ENCODE assay signal across 8 cellular contexts in genomic region chr9:78295731-78296130, GRCh38. TPM values are rescaled to one million over a fixed set of nuclear protein-coding genes. Genes with fewer than 3 reads are reported as not detected.
DNase-seq lines count a peak whose midpoint lies in the region; ATAC-seq, FAIRE-seq and TF ChIP-seq lines count a peak whose summit lies in the region.

No MANE protein-coding gene starts in this region.

- H3K9me3 Mint-ChIP-seq in activated T-cell treated with anti-CD3 and anti-CD28 coated beads, Interleukin-2, amount 50 U/mL, for 24 hours: no peaks in the 10 kb centered on the region

- 54 to 67% (median 64%) methylated on average over 6 of the region's 6 CpGs for WGBS in adrenal gland, 4 donors
- WGBS in thyroid gland, 2 donors: 49 to 51% methylated on average over 6 of the region's 6 CpGs

- peak overlapping the region; percentile 96 for H3K4me2 ChIP-seq in keratinocyte (ENCODE audit: control insufficient read depth, extremely low read depth, insufficient read depth, low read depth, low read length)

- dilution Hi-C loops in keratinocyte (cut with MboI; ENCODE audit: extremely low pct_ligation_motif_present, low sequenced_read_pairs): no loop called here

- no peaks in the 10 kb centered on the region for H3K36me3 ChIP-seq in adrenal gland (replicated peaks in 1 of 2)
- peaks cover 0 to 10% of the 10 kb centered on the region in 2 experiments for H3K36me3 ChIP-seq in keratinocyte (ENCODE audit: control insufficient read depth in 2 of 2, extremely low read depth in 1 of 2, insufficient read depth in 2 of 2, low read length in 2 of 2)
- H3K36me3 ChIP-seq in thyroid gland: no peaks in the 10 kb centered on the region

- H3K27ac ChIP-seq in adrenal gland (peak overlapping the region; percentile 77 to 89 (median 85)), keratinocyte (ENCODE audit: control insufficient read depth, insufficient read depth, low read length) (no peak overlapping the region), thyroid gland (peak overlapping the region; percentile 60 to 76 (median 76))

- TF ChIP-seq POLR2A in adrenal gland (IDR thresholded peaks at IDR 0.05): no peak
- no peak for TF ChIP-seq POLR2A in thyroid gland (IDR thresholded peaks at IDR 0.05)

- H3K27me3 ChIP-seq in adrenal gland (no peaks in the 10 kb centered on the region), keratinocyte (ENCODE audit: control insufficient read depth, extremely low read depth, insufficient read depth, low read length) (no peaks in the 10 kb centered on the region), thyroid gland (no peaks in the 10 kb centered on the region)

- peaks cover 35% of the 10 kb centered on the region for H3K36me3 Mint-ChIP-seq in activated T-cell treated with anti-CD3 and anti-CD28 coated beads, Interleukin-2, amount 50 U/mL, for 24 hours (ENCODE audit: low read depth)

- intact Hi-C loops in adrenal gland (cut with DNase I): no loop called here
- intact Hi-C loops in thyroid gland (cut with DNase I): no loop called here

- no peaks in the 10 kb centered on the region for H3K27me3 Mint-ChIP-seq in activated T-cell treated with anti-CD3 and anti-CD28 coated beads, Interleukin-2, amount 50 U/mL, for 24 hours

- no peak for TF ChIP-seq CTCF in adrenal gland (IDR thresholded peaks at IDR 0.05)
- no peak for TF ChIP-seq CTCF in keratinocyte (optimal IDR thresholded peaks at IDR 0.05 in 1 of 3, IDR thresholded peaks at IDR 0.05 in 1 of 3, conservative IDR thresholded peaks at IDR 0.05 in 1 of 3; ENCODE audit: extremely low read depth in 1 of 3, insufficient read depth in 2 of 3, low read length in 3 of 3)
- no peak for TF ChIP-seq CTCF in thyroid gland (IDR thresholded peaks at IDR 0.05)

- H3K4me3 ChIP-seq in adrenal gland: peak overlapping the region in 1 of 4 donors; percentile 62
- peak overlapping the region in 1 of 3 experiments; percentile 77 for H3K4me3 ChIP-seq in keratinocyte (ENCODE audit: control insufficient read depth in 2 of 3, extremely low read depth in 1 of 3, insufficient read depth in 2 of 3, low read depth in 1 of 3, low read length in 3 of 3)
- H3K4me3 ChIP-seq in thyroid gland (replicated peaks in 1 of 3): no peak overlapping the region

- peak overlapping the region; percentile 92 for H3K4me3 Mint-ChIP-seq in activated T-cell treated with anti-CD3 and anti-CD28 coated beads, Interleukin-2, amount 50 U/mL, for 24 hours

- peaks cover 39% of the 10 kb centered on the region for H3K4me1 Mint-ChIP-seq in activated T-cell treated with anti-CD3 and anti-CD28 coated beads, Interleukin-2, amount 50 U/mL, for 24 hours (ENCODE audit: low read depth)

- FAIRE-seq in keratinocyte (lab: Jason Lieb, UNC): no peak

- H2AFZ ChIP-seq in keratinocyte (ENCODE audit: control insufficient read depth, low read length): peak overlapping the region; percentile 90

- peak overlapping the region; percentile 98 for H3K27ac Mint-ChIP-seq in activated T-cell treated with anti-CD3 and anti-CD28 coated beads, Interleukin-2, amount 50 U/mL, for 24 hours

- peaks cover 16% of the 10 kb centered on the region for H3K79me2 ChIP-seq in keratinocyte (ENCODE audit: control insufficient read depth, insufficient read depth, low read length)

- peak overlapping the region; percentile 87 for H3K9ac ChIP-seq in keratinocyte (ENCODE audit: control insufficient read depth, extremely low read depth, insufficient read depth, low read length)

- H3K9me3 ChIP-seq in adrenal gland (replicated peaks in 1 of 3): no peaks in the 10 kb centered on the region
- no peaks in the 10 kb centered on the region for H3K9me3 ChIP-seq in keratinocyte (ENCODE audit: control insufficient read depth, low read depth, low read length)
- H3K9me3 ChIP-seq in thyroid gland: no peaks in the 10 kb centered on the region

- no peak for DNase-seq in activated T-cell treated with anti-CD3 and anti-CD28 coated beads, Interleukin-2, amount 50 U/mL, for 24 hours
- DNase-seq in activated T-cell treated with anti-CD3 and anti-CD28 coated beads for 4 hours (no peak), adrenal gland (peak in 1 of 7 donors; percentile 33), keratinocyte (ENCODE audit: low read depth, low spot score) (no peak), thyroid gland (no peak), activated gamma-delta T cell (lab: John Stamatoyannopoulos, UW) (no peak)

- ATAC-seq in GM18867 (IDR thresholded peaks at IDR 0.05; ENCODE audit: unreplicated experiment): no peak
- no peak for ATAC-seq in HG03520 (IDR thresholded peaks at IDR 0.05; ENCODE audit: unreplicated experiment)

- no peaks in the 10 kb centered on the region for H4K20me1 ChIP-seq in keratinocyte (ENCODE audit: control insufficient read depth, extremely low read depth, insufficient read depth, low read length)

- H3K9me1 ChIP-seq in keratinocyte (ENCODE audit: control insufficient read depth, extremely low read depth, insufficient read depth, low read length): no peaks in the 10 kb centered on the region

- peaks cover 12 to 13% of the 10 kb centered on the region in 2 donors for H3K4me1 ChIP-seq in adrenal gland (replicated peaks in 1 of 2)
- H3K4me1 ChIP-seq in keratinocyte (ENCODE audit: control insufficient read depth, extremely low read depth, insufficient read depth, low read length): peaks cover 18% of the 10 kb centered on the region
- peaks cover 18 to 21% of the 10 kb centered on the region in 2 donors for H3K4me1 ChIP-seq in thyroid gland

RNA-seq across cellular contexts. Expression of gene PSAT1, which starts 1.2 kb away (rescaled TPM):
- total RNA-seq in adrenal gland (100 to 1,000 TPM in 5 of 8 donors, 10 to 100 TPM in 3; 20.5 to 168 (median 102) TPM), thyroid gland (10 to 100 TPM; 11.2 to 88.2 (median 13.1) TPM)
- polyA plus RNA-seq in adrenal gland (10 to 100 TPM; 31.7 to 47.2 (median 45.9) TPM), keratinocyte (30.2 to 88.9 TPM (median 62.7 TPM) in 3 replicates)
- 130 TPM for polyA plus RNA-seq in keratinocyte (2011; ENCODE audit: low read depth)
- 42.2 and 75.0 TPM in 2 replicates for polyA plus RNA-seq in keratinocyte (2011; cell fraction: cytosol; rRNA removed)
- 34.6 and 49.3 TPM in 2 replicates for polyA plus RNA-seq in keratinocyte (2011; cell fraction: nucleus; rRNA removed)
- 52.0 and 154 TPM in 2 replicates for polyA plus RNA-seq in keratinocyte (2012; ENCODE audit: low replicate concordance)
- 23.5 to 52.3 TPM (median 27.4 TPM) in 3 replicates for polyA minus RNA-seq in keratinocyte
- polyA minus RNA-seq in keratinocyte (2011; cell fraction: cytosol; rRNA and poly(A)+ RNA removed): 34.9 TPM
- polyA minus RNA-seq in keratinocyte (2011; cell fraction: nucleus; rRNA and poly(A)+ RNA removed): 18.7 and 27.7 TPM in 2 replicates

RNA-seq across cellular contexts. Expression of gene CEP78, which starts 59.9 kb away (rescaled TPM):
- total RNA-seq in adrenal gland (10 to 100 TPM in 5 of 8 donors, 1 to 10 TPM in 3; 8.4 to 18.5 (median 11.1) TPM), thyroid gland (10 to 100 TPM; 15.7 to 20.7 (median 18.4) TPM)
- polyA plus RNA-seq in adrenal gland (1 to 10 TPM; 5.5 to 9.0 (median 6.5) TPM), keratinocyte (5.1 to 13.2 TPM (median 10.1 TPM) in 3 replicates)
- polyA plus RNA-seq in keratinocyte (2011; ENCODE audit: low read depth): 6.3 TPM
- 5.5 and 9.9 TPM in 2 replicates for polyA plus RNA-seq in keratinocyte (2011; cell fraction: cytosol; rRNA removed)
- 8.0 and 9.8 TPM in 2 replicates for polyA plus RNA-seq in keratinocyte (2011; cell fraction: nucleus; rRNA removed)
- 2.3 and 10.3 TPM in 2 replicates for polyA plus RNA-seq in keratinocyte (2012; ENCODE audit: low replicate concordance)
- 2.4 to 13.2 TPM (median 5.1 TPM) in 3 replicates for polyA minus RNA-seq in keratinocyte
- 6.3 TPM for polyA minus RNA-seq in keratinocyte (2011; cell fraction: cytosol; rRNA and poly(A)+ RNA removed)
- 4.9 and 9.7 TPM in 2 replicates for polyA minus RNA-seq in keratinocyte (2011; cell fraction: nucleus; rRNA and poly(A)+ RNA removed)
